Comparison of ENCODE assay signal across 8 cellular contexts in genomic region chr14:73787760-73788508, GRCh38.
DNase-seq lines count a peak whose midpoint lies in the region; ATAC-seq and TF ChIP-seq lines count a peak whose summit lies in the region.

No MANE protein-coding gene starts in this region.

- peak overlapping the region; percentile 97 for H3K4me2 ChIP-seq in Loucy (ENCODE audit: low read depth, low read length, poor library complexity, severe bottlenecking)

- peak overlapping the region; percentile 95 for H3K9ac ChIP-seq in Loucy (ENCODE audit: low read depth, low read length, poor library complexity, severe bottlenecking)

- TF ChIP-seq CTCF in GM12875 (IDR thresholded peaks at IDR 0.05; ENCODE audit: borderline replicate concordance, insufficient read depth, low read depth, low read length) = no peak
- no peak for TF ChIP-seq CTCF in Loucy (conservative IDR thresholded peaks at IDR 0.05; ENCODE audit: low read length)

- peaks cover 52% of the 10 kb centered on the region for H3K79me2 ChIP-seq in Loucy (ENCODE audit: insufficient read depth, low read length)

- H3K4me1 ChIP-seq in Loucy (ENCODE audit: insufficient read depth, low read length, poor library complexity, severe bottlenecking) = peaks cover 55% of the 10 kb centered on the region

- peak overlapping the region; percentile 95 for H2AFZ ChIP-seq in Loucy (ENCODE audit: low read length)

- no peak for ATAC-seq in GM18873 (IDR thresholded peaks at IDR 0.05; ENCODE audit: low FRiP score, unreplicated experiment)

- H3K36me3 Mint-ChIP-seq in activated naive CD8-positive, alpha-beta T cell treated with anti-CD3 and anti-CD28 coated beads for 36 hours = peaks cover 11% of the 10 kb centered on the region
- no peaks in the 10 kb centered on the region for H3K36me3 Mint-ChIP-seq in immature natural killer cell

- peak overlapping the region; percentile 79 for H3K4me3 ChIP-seq in GM12875 (ENCODE audit: low read depth, low read length)
- peak overlapping the region; percentile 87 for H3K4me3 ChIP-seq in Loucy (ENCODE audit: low read length, poor library complexity, severe bottlenecking)

- H3K4me3 Mint-ChIP-seq in activated naive CD8-positive, alpha-beta T cell treated with anti-CD3 and anti-CD28 coated beads for 36 hours = peak overlapping the region; percentile 84
- peak overlapping the region; percentile 92 to 99 (median 96) for H3K4me3 Mint-ChIP-seq in immature natural killer cell

- H3K36me3 ChIP-seq in Loucy (ENCODE audit: insufficient read depth, low read length) = no peaks in the 10 kb centered on the region

- no peaks in the 10 kb centered on the region for H3K9me2 ChIP-seq in Loucy (replicated peaks; ENCODE audit: low read depth, low read length)

- peaks cover 60% of the 10 kb centered on the region for H3K4me1 Mint-ChIP-seq in activated naive CD8-positive, alpha-beta T cell treated with anti-CD3 and anti-CD28 coated beads for 36 hours
- H3K4me1 Mint-ChIP-seq in immature natural killer cell = peaks cover 56 to 57% of the 10 kb centered on the region in 2 donors

- H4K20me1 ChIP-seq in Loucy (ENCODE audit: insufficient read depth, low read length, poor library complexity, severe bottlenecking) = peaks cover 31% of the 10 kb centered on the region

- H3K27me3 ChIP-seq in Loucy (ENCODE audit: insufficient read depth, low read length, poor library complexity, severe bottlenecking) = no peaks in the 10 kb centered on the region

- H3K27me3 Mint-ChIP-seq in activated naive CD8-positive, alpha-beta T cell treated with anti-CD3 and anti-CD28 coated beads for 36 hours = no peaks in the 10 kb centered on the region
- H3K27me3 Mint-ChIP-seq in immature natural killer cell (ENCODE audit: low read depth in 3 of 3) = peaks cover 0 to 22% (median 16%) of the 10 kb centered on the region in 3 donors

- DNase-seq in activated naive CD8-positive, alpha-beta T cell treated with anti-CD3 and anti-CD28 coated beads for 36 hours = peak; percentile 71
- peak; percentile 53 to 54 (median 54) for DNase-seq in immature natural killer cell
- DNase-seq in stimulated activated CD4-positive, alpha-beta T cell treated with anti-CD3 and anti-CD28 coated beads, Interleukin-2, amount 100 ng/mL, for 48 hours = peak; percentile 39 to 50
- DNase-seq in NCI-H1048 (lab: John Stamatoyannopoulos, UW) = no peak
- DNase-seq in NCI-H2196 treated with DMSO at 0.1 percent for 48 hours (lab: John Stamatoyannopoulos, UW; ENCODE audit: unreplicated experiment) = no peak

- no peaks in the 10 kb centered on the region for H3K9me3 Mint-ChIP-seq in activated naive CD8-positive, alpha-beta T cell treated with anti-CD3 and anti-CD28 coated beads for 36 hours
- no peaks in the 10 kb centered on the region for H3K9me3 Mint-ChIP-seq in immature natural killer cell

- H3K9me3 ChIP-seq in Loucy (ENCODE audit: insufficient read depth, low read depth, low read length) = no peaks in the 10 kb centered on the region

- no peaks in the 10 kb centered on the region for H3F3A ChIP-seq in Loucy (ENCODE audit: low read depth)

- H3K27ac Mint-ChIP-seq in activated naive CD8-positive, alpha-beta T cell treated with anti-CD3 and anti-CD28 coated beads for 36 hours = peak overlapping the region; percentile 99
- peak overlapping the region; percentile 96 to 100 (median 98) for H3K27ac Mint-ChIP-seq in immature natural killer cell

Comparison
In these comparisons a context has a peak if more than half of its experiments do, and no peak if none do; other contexts are left out.
1. DNase-seq: peak in activated naive CD8-positive, alpha-beta T cell treated with anti-CD3 and anti-CD28 coated beads for 36 hours (single experiment), immature natural killer cell (3 of 3) and stimulated activated CD4-positive, alpha-beta T cell treated with anti-CD3 and anti-CD28 coated beads, Interleukin-2, amount 100 ng/mL, for 48 hours (2 of 2); none in NCI-H1048 (single experiment) and NCI-H2196 treated with DMSO at 0.1 percent for 48 hours (single experiment).